ENCODE assay signal across 1 cellular context in the genomic region with DNA sequence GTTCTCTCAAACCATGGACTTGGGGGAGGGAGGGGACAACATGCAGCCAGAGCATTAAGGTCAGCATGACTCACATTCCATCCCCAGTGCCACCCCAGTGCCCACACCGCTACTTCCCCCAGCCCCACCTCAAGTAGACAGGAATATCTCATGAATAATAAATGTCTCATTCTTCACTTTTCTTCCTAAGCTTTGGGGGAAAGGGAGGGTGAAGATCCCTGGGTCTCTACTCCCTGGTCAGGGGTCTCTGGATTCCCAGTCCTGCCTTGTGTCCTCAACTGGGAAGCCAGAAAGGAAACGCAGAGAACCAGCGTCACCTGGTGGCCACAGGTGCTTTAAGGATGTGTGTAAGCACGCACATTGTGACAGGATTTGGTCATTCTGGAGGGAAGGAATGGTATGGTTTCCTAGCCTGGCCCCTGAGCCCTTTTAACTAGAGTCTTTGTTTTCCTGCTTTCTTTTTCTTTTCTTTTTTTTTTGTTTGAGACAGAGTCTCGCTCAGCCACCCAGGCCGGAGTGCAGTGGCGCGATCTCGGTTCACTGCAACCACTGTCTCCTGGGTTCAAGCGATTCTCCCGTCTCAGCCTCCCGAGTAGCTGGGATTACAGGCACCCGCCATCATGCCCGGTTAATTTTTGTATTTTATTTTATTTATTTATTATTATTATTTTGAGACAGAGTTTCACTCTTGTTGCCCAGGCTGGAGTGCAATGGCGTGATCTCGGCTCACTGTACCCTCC.
TF ChIP-seq lines count a peak whose summit lies in the region.

No MANE protein-coding gene starts in this region.

TF ChIP-seq in HEK293, 187 proteins besides CTCF, POLR2A, EP300 and RAD21 (continued from another document and continues in another):
- TF ChIP-seq, protein P1, sequence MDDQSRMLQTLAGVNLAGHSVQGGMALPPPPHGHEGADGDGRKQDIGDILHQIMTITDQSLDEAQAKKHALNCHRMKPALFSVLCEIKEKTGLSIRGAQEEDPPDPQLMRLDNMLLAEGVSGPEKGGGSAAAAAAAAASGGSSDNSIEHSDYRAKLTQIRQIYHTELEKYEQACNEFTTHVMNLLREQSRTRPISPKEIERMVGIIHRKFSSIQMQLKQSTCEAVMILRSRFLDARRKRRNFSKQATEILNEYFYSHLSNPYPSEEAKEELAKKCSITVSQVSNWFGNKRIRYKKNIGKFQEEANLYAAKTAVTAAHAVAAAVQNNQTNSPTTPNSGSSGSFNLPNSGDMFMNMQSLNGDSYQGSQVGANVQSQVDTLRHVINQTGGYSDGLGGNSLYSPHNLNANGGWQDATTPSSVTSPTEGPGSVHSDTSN (CRISPR knock-in tag; IDR thresholded peaks at IDR 0.05): 0 out of 2 replicates have a peak, but pooled peaks have one; percentile 33
- TF ChIP-seq OVOL3 (tag by site-specific recombination; IDR thresholded peaks at IDR 0.05): no peak
- no peak for TF ChIP-seq ZBTB20 (tag by site-specific recombination; IDR thresholded peaks at IDR 0.05)
- no peak for TF ChIP-seq ZNF621 (tag by site-specific recombination; IDR thresholded peaks at IDR 0.05)
- TF ChIP-seq, protein P2, sequence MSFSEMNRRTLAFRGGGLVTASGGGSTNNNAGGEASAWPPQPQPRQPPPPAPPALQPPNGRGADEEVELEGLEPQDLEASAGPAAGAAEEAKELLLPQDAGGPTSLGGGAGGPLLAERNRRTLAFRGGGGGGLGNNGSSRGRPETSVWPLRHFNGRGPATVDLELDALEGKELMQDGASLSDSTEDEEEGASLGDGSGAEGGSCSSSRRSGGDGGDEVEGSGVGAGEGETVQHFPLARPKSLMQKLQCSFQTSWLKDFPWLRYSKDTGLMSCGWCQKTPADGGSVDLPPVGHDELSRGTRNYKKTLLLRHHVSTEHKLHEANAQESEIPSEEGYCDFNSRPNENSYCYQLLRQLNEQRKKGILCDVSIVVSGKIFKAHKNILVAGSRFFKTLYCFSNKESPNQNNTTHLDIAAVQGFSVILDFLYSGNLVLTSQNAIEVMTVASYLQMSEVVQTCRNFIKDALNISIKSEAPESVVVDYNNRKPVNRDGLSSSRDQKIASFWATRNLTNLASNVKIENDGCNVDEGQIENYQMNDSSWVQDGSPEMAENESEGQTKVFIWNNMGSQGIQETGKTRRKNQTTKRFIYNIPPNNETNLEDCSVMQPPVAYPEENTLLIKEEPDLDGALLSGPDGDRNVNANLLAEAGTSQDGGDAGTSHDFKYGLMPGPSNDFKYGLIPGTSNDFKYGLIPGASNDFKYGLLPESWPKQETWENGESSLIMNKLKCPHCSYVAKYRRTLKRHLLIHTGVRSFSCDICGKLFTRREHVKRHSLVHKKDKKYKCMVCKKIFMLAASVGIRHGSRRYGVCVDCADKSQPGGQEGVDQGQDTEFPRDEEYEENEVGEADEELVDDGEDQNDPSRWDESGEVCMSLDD (tag by site-specific recombination; IDR thresholded peaks at IDR 0.05): no peak
- TF ChIP-seq ZNF223 (tag by site-specific recombination; IDR thresholded peaks at IDR 0.05): no peak
- no peak for TF ChIP-seq ZNF843 (tag by site-specific recombination; IDR thresholded peaks at IDR 0.05)
- TF ChIP-seq ZNF214 (tag by site-specific recombination; IDR thresholded peaks at IDR 0.05; ENCODE audit: borderline replicate concordance): no peak
- TF ChIP-seq ZNF202 (tag by site-specific recombination; IDR thresholded peaks at IDR 0.05; ENCODE audit: borderline replicate concordance): no peak
- TF ChIP-seq ZNF404 (tag by site-specific recombination; IDR thresholded peaks at IDR 0.05): no peak
- no peak for TF ChIP-seq TRIM28 (IDR thresholded peaks at IDR 0.05; ENCODE audit: borderline replicate concordance, low read length)
- no peak for TF ChIP-seq SP2 (tag by site-specific recombination; IDR thresholded peaks at IDR 0.05)
- TF ChIP-seq ZNF600 (tag by site-specific recombination; IDR thresholded peaks at IDR 0.05): peak; percentile 96
- TF ChIP-seq YY2 (tag by site-specific recombination; IDR thresholded peaks at IDR 0.05): no peak
- TF ChIP-seq, protein P3, sequence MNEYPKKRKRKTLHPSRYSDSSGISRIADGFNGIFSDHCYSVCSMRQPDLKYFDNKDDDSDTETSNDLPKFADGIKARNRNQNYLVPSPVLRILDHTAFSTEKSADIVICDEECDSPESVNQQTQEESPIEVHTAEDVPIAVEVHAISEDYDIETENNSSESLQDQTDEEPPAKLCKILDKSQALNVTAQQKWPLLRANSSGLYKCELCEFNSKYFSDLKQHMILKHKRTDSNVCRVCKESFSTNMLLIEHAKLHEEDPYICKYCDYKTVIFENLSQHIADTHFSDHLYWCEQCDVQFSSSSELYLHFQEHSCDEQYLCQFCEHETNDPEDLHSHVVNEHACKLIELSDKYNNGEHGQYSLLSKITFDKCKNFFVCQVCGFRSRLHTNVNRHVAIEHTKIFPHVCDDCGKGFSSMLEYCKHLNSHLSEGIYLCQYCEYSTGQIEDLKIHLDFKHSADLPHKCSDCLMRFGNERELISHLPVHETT (tag by site-specific recombination; IDR thresholded peaks at IDR 0.05): 0 out of 2 replicates have a peak, but pooled peaks have one; percentile 53
- TF ChIP-seq ZNF623 (tag by site-specific recombination; IDR thresholded peaks at IDR 0.05): no peak
- TF ChIP-seq ZEB2 (tag by site-specific recombination; IDR thresholded peaks at IDR 0.05): peak; percentile 31; the same call in 1 of the 2 replicates
- TF ChIP-seq IKZF3 (tag by site-specific recombination; IDR thresholded peaks at IDR 0.05): peak; percentile 96
- TF ChIP-seq, protein P4, sequence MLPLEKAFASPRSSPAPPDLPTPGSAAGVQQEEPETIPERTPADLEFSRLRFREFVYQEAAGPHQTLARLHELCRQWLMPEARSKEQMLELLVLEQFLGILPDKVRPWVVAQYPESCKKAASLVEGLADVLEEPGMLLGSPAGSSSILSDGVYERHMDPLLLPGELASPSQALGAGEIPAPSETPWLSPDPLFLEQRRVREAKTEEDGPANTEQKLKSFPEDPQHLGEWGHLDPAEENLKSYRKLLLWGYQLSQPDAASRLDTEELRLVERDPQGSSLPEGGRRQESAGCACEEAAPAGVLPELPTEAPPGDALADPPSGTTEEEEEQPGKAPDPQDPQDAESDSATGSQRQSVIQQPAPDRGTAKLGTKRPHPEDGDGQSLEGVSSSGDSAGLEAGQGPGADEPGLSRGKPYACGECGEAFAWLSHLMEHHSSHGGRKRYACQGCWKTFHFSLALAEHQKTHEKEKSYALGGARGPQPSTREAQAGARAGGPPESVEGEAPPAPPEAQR (tag by site-specific recombination; IDR thresholded peaks at IDR 0.05): no peak
- TF ChIP-seq INSM2 (tag by site-specific recombination; IDR thresholded peaks at IDR 0.05): peak; percentile 48; the same call in 1 of the 2 replicates
- no peak for TF ChIP-seq ZNF677 (tag by site-specific recombination; IDR thresholded peaks at IDR 0.05)
- no peak for TF ChIP-seq ZNF510 (tag by site-specific recombination; IDR thresholded peaks at IDR 0.05; ENCODE audit: insufficient replicate concordance)
- TF ChIP-seq ZNF311 (tag by site-specific recombination; IDR thresholded peaks at IDR 0.05; ENCODE audit: borderline replicate concordance): no peak
- TF ChIP-seq RBAK (tag by site-specific recombination; IDR thresholded peaks at IDR 0.05): no peak
- TF ChIP-seq, protein P5, sequence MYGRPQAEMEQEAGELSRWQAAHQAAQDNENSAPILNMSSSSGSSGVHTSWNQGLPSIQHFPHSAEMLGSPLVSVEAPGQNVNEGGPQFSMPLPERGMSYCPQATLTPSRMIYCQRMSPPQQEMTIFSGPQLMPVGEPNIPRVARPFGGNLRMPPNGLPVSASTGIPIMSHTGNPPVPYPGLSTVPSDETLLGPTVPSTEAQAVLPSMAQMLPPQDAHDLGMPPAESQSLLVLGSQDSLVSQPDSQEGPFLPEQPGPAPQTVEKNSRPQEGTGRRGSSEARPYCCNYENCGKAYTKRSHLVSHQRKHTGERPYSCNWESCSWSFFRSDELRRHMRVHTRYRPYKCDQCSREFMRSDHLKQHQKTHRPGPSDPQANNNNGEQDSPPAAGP (tag by site-specific recombination; IDR thresholded peaks at IDR 0.05): no peak
- TF ChIP-seq ZNF596 (tag by site-specific recombination; IDR thresholded peaks at IDR 0.05): no peak
- TF ChIP-seq, protein P6, sequence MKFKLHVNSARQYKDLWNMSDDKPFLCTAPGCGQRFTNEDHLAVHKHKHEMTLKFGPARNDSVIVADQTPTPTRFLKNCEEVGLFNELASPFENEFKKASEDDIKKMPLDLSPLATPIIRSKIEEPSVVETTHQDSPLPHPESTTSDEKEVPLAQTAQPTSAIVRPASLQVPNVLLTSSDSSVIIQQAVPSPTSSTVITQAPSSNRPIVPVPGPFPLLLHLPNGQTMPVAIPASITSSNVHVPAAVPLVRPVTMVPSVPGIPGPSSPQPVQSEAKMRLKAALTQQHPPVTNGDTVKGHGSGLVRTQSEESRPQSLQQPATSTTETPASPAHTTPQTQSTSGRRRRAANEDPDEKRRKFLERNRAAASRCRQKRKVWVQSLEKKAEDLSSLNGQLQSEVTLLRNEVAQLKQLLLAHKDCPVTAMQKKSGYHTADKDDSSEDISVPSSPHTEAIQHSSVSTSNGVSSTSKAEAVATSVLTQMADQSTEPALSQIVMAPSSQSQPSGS (tag by site-specific recombination; IDR thresholded peaks at IDR 0.05; ENCODE audit: low read depth): no peak
- TF ChIP-seq ZNF112 (tag by site-specific recombination; IDR thresholded peaks at IDR 0.05): no peak
- 0 out of 2 replicates have a peak, but pooled peaks have one; percentile 12 for TF ChIP-seq ZBTB8A (tag by site-specific recombination; IDR thresholded peaks at IDR 0.05)
- TF ChIP-seq ZFP69B (tag by site-specific recombination; IDR thresholded peaks at IDR 0.05): no peak
- TF ChIP-seq ZNF157 (tag by site-specific recombination; IDR thresholded peaks at IDR 0.05): no peak
- TF ChIP-seq ZNF791 (tag by site-specific recombination; IDR thresholded peaks at IDR 0.05): no peak
- peak; percentile 58 for TF ChIP-seq ZNF2 (tag by site-specific recombination; IDR thresholded peaks at IDR 0.05)
- no peak for TF ChIP-seq ZBTB7A (tag by site-specific recombination; IDR thresholded peaks at IDR 0.05; ENCODE audit: low read depth)
- no peak for TF ChIP-seq ZFHX2 (tag by site-specific recombination; conservative IDR thresholded peaks at IDR 0.05)
- TF ChIP-seq ZFP3 (tag by site-specific recombination; IDR thresholded peaks at IDR 0.05; ENCODE audit: low read depth): no peak
- TF ChIP-seq ZNF366 (tag by site-specific recombination; conservative IDR thresholded peaks at IDR 0.05): 0 out of 2 replicates have a peak, but pooled peaks have one; percentile 34
- TF ChIP-seq, protein P7, sequence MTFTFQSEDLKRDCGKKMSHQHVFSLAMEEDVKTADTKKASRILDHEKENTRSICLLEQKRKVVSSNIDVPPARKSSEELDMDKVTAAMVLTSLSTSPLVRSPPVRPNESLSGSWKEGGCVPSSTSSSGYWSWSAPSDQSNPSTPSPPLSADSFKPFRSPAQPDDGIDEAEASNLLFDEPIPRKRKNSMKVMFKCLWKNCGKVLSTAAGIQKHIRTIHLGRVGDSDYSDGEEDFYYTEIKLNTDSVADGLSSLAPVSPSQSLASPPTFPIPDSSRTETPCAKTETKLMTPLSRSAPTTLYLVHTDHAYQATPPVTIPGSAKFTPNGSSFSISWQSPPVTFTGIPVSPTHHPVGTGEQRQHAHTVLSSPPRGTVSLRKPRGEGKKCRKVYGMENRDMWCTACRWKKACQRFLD (tag by site-specific recombination; IDR thresholded peaks at IDR 0.05): no peak
- TF ChIP-seq ZNF629 (tag by site-specific recombination; IDR thresholded peaks at IDR 0.05): 0 out of 2 replicates have a peak, but pooled peaks have one; percentile 19
- no peak for TF ChIP-seq ZNF626 (tag by site-specific recombination; IDR thresholded peaks at IDR 0.05)
- TF ChIP-seq ZNF571 (tag by site-specific recombination; IDR thresholded peaks at IDR 0.05): no peak
- no peak for TF ChIP-seq TSHZ1 (tag by site-specific recombination; IDR thresholded peaks at IDR 0.05; ENCODE audit: borderline replicate concordance)
- TF ChIP-seq ZNF549 (tag by site-specific recombination; IDR thresholded peaks at IDR 0.05): no peak
- TF ChIP-seq, protein P8, sequence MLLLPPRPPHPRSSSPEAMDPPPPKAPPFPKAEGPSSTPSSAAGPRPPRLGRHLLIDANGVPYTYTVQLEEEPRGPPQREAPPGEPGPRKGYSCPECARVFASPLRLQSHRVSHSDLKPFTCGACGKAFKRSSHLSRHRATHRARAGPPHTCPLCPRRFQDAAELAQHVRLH (tag by site-specific recombination; IDR thresholded peaks at IDR 0.05): no peak
- TF ChIP-seq KLF10 (tag by site-specific recombination; IDR thresholded peaks at IDR 0.05): no peak
- no peak for TF ChIP-seq ZNF768 (tag by site-specific recombination; IDR thresholded peaks at IDR 0.05)
- peak; percentile 61 for TF ChIP-seq SP7 (tag by site-specific recombination; IDR thresholded peaks at IDR 0.05)
- peak; percentile 70 for TF ChIP-seq ZBTB17 (tag by site-specific recombination; IDR thresholded peaks at IDR 0.05)
- TF ChIP-seq ZNF501 (tag by site-specific recombination; IDR thresholded peaks at IDR 0.05): peak; percentile 26; the same call in 1 of the 2 replicates
